13 cellular contexts compared by ENCODE assay signal in the genomic region with DNA sequence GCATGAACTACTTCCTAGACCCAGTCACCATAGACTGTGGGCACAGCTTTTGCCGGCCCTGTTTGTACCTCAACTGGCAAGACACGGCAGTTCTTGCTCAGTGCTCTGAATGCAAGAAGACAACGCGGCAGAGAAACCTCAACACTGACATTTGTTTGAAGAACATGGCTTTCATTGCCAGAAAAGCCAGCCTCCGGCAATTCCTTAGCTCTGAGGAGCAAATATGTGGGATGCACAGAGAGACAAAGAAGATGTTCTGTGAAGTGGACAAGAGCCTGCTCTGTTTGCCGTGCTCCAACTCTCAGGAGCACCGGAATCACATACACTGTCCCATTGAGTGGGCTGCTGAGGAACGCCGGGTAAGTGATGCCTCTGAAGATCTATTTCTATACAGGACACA. TPM values are rescaled to one million over a fixed set of nuclear protein-coding genes. Genes with fewer than 3 reads are reported as not detected.
"Had no signal": no experiment of that assay in that cellular context is flagged by ENCODE, and none has a peak within 500 bp of the region (broad histone marks: within the 10 kb centered on the region; RNA-seq: fewer than 3 reads in every experiment).

No MANE protein-coding gene starts in this region.

RNA-seq across cellular contexts. Expression of a gene that starts 2.4 kb away (rescaled TPM):
- total RNA-seq: activated B cell treated with CpG ODN at 0.5 μM for 24 hours; activated CD4-positive, alpha-beta memory T cell treated with anti-CD3 and anti-CD28 coated beads for 36 hours; activated CD4-positive, alpha-beta memory T cell treated with anti-CD3 and anti-CD28 coated beads, Interleukin-2, amount 10 ng/mL, durations not matched to agents 7 days and 5 days; activated CD4-positive, alpha-beta T cell treated with anti-CD3 and anti-CD28 coated beads for 36 hours; activated CD4-positive, alpha-beta T cell treated with anti-CD3 and anti-CD28 coated beads, Interleukin-2, amount 10 ng/mL, durations not matched to agents 24 days and 14 days; activated CD4-positive, alpha-beta T cell treated with anti-CD3 and anti-CD28 coated beads, Interleukin-2, amount 10 ng/mL, durations not matched to agents 7 days and 5 days; activated CD8-positive, alpha-beta memory T cell treated with anti-CD3 and anti-CD28 coated beads for 36 hours; activated CD8-positive, alpha-beta memory T cell treated with anti-CD3 and anti-CD28 coated beads, Interleukin-2, amount 10 ng/mL, durations not matched to agents 7 days and 5 days; activated CD8-positive, alpha-beta T cell treated with anti-CD3 and anti-CD28 coated beads for 36 hours; activated CD8-positive, alpha-beta T cell treated with anti-CD3 and anti-CD28 coated beads, Interleukin-2, amount 10 ng/mL, durations not matched to agents 7 days and 5 days; T-helper 2 cell treated with Interferon-gamma antibody and Interleukin-4, amounts not matched to agents 100 ng/mL and 5 ng/mL, for 36 hours; WTC11 had no signal

RNA-seq across cellular contexts. Expression of a gene that starts 28.9 kb away (rescaled TPM):
- total RNA-seq: activated B cell treated with CpG ODN at 0.5 μM for 24 hours; activated CD4-positive, alpha-beta memory T cell treated with anti-CD3 and anti-CD28 coated beads for 36 hours; activated CD4-positive, alpha-beta memory T cell treated with anti-CD3 and anti-CD28 coated beads, Interleukin-2, amount 10 ng/mL, durations not matched to agents 7 days and 5 days; activated CD4-positive, alpha-beta T cell treated with anti-CD3 and anti-CD28 coated beads for 36 hours; activated CD4-positive, alpha-beta T cell treated with anti-CD3 and anti-CD28 coated beads, Interleukin-2, amount 10 ng/mL, durations not matched to agents 24 days and 14 days; activated CD4-positive, alpha-beta T cell treated with anti-CD3 and anti-CD28 coated beads, Interleukin-2, amount 10 ng/mL, durations not matched to agents 7 days and 5 days; activated CD8-positive, alpha-beta memory T cell treated with anti-CD3 and anti-CD28 coated beads for 36 hours; activated CD8-positive, alpha-beta memory T cell treated with anti-CD3 and anti-CD28 coated beads, Interleukin-2, amount 10 ng/mL, durations not matched to agents 7 days and 5 days; activated CD8-positive, alpha-beta T cell treated with anti-CD3 and anti-CD28 coated beads for 36 hours; activated CD8-positive, alpha-beta T cell treated with anti-CD3 and anti-CD28 coated beads, Interleukin-2, amount 10 ng/mL, durations not matched to agents 7 days and 5 days; T-helper 17 cell; T-helper 2 cell treated with Interferon-gamma antibody and Interleukin-4, amounts not matched to agents 100 ng/mL and 5 ng/mL, for 36 hours; WTC11 had no signal

RNA-seq across cellular contexts. Expression of a gene that starts 46.9 kb away (rescaled TPM):
- total RNA-seq: activated B cell treated with CpG ODN at 0.5 μM for 24 hours; activated CD4-positive, alpha-beta memory T cell treated with anti-CD3 and anti-CD28 coated beads for 36 hours; activated CD4-positive, alpha-beta memory T cell treated with anti-CD3 and anti-CD28 coated beads, Interleukin-2, amount 10 ng/mL, durations not matched to agents 7 days and 5 days; activated CD4-positive, alpha-beta T cell treated with anti-CD3 and anti-CD28 coated beads for 36 hours; activated CD4-positive, alpha-beta T cell treated with anti-CD3 and anti-CD28 coated beads, Interleukin-2, amount 10 ng/mL, durations not matched to agents 24 days and 14 days; activated CD4-positive, alpha-beta T cell treated with anti-CD3 and anti-CD28 coated beads, Interleukin-2, amount 10 ng/mL, durations not matched to agents 7 days and 5 days; activated CD8-positive, alpha-beta memory T cell treated with anti-CD3 and anti-CD28 coated beads for 36 hours; activated CD8-positive, alpha-beta memory T cell treated with anti-CD3 and anti-CD28 coated beads, Interleukin-2, amount 10 ng/mL, durations not matched to agents 7 days and 5 days; activated CD8-positive, alpha-beta T cell treated with anti-CD3 and anti-CD28 coated beads for 36 hours; activated CD8-positive, alpha-beta T cell treated with anti-CD3 and anti-CD28 coated beads, Interleukin-2, amount 10 ng/mL, durations not matched to agents 7 days and 5 days; T-helper 17 cell; T-helper 2 cell treated with Interferon-gamma antibody and Interleukin-4, amounts not matched to agents 100 ng/mL and 5 ng/mL, for 36 hours; WTC11 had no signal

RNA-seq across cellular contexts. Expression of a gene that starts 50.7 kb away (rescaled TPM):
- total RNA-seq: activated B cell treated with CpG ODN at 0.5 μM for 24 hours; activated CD4-positive, alpha-beta memory T cell treated with anti-CD3 and anti-CD28 coated beads for 36 hours; activated CD4-positive, alpha-beta memory T cell treated with anti-CD3 and anti-CD28 coated beads, Interleukin-2, amount 10 ng/mL, durations not matched to agents 7 days and 5 days; activated CD4-positive, alpha-beta T cell treated with anti-CD3 and anti-CD28 coated beads for 36 hours; activated CD4-positive, alpha-beta T cell treated with anti-CD3 and anti-CD28 coated beads, Interleukin-2, amount 10 ng/mL, durations not matched to agents 24 days and 14 days; activated CD4-positive, alpha-beta T cell treated with anti-CD3 and anti-CD28 coated beads, Interleukin-2, amount 10 ng/mL, durations not matched to agents 7 days and 5 days; activated CD8-positive, alpha-beta memory T cell treated with anti-CD3 and anti-CD28 coated beads for 36 hours; activated CD8-positive, alpha-beta memory T cell treated with anti-CD3 and anti-CD28 coated beads, Interleukin-2, amount 10 ng/mL, durations not matched to agents 7 days and 5 days; activated CD8-positive, alpha-beta T cell treated with anti-CD3 and anti-CD28 coated beads for 36 hours; activated CD8-positive, alpha-beta T cell treated with anti-CD3 and anti-CD28 coated beads, Interleukin-2, amount 10 ng/mL, durations not matched to agents 7 days and 5 days; T-helper 17 cell; T-helper 2 cell treated with Interferon-gamma antibody and Interleukin-4, amounts not matched to agents 100 ng/mL and 5 ng/mL, for 36 hours; WTC11 had no signal

RNA-seq across cellular contexts. Expression of a gene that starts 58.5 kb away (rescaled TPM):
- total RNA-seq: activated B cell treated with CpG ODN at 0.5 μM for 24 hours; activated CD4-positive, alpha-beta memory T cell treated with anti-CD3 and anti-CD28 coated beads for 36 hours; activated CD4-positive, alpha-beta memory T cell treated with anti-CD3 and anti-CD28 coated beads, Interleukin-2, amount 10 ng/mL, durations not matched to agents 7 days and 5 days; activated CD4-positive, alpha-beta T cell treated with anti-CD3 and anti-CD28 coated beads for 36 hours; activated CD4-positive, alpha-beta T cell treated with anti-CD3 and anti-CD28 coated beads, Interleukin-2, amount 10 ng/mL, durations not matched to agents 24 days and 14 days; activated CD4-positive, alpha-beta T cell treated with anti-CD3 and anti-CD28 coated beads, Interleukin-2, amount 10 ng/mL, durations not matched to agents 7 days and 5 days; activated CD8-positive, alpha-beta memory T cell treated with anti-CD3 and anti-CD28 coated beads for 36 hours; activated CD8-positive, alpha-beta memory T cell treated with anti-CD3 and anti-CD28 coated beads, Interleukin-2, amount 10 ng/mL, durations not matched to agents 7 days and 5 days; activated CD8-positive, alpha-beta T cell treated with anti-CD3 and anti-CD28 coated beads for 36 hours; activated CD8-positive, alpha-beta T cell treated with anti-CD3 and anti-CD28 coated beads, Interleukin-2, amount 10 ng/mL, durations not matched to agents 7 days and 5 days; T-helper 17 cell; T-helper 2 cell treated with Interferon-gamma antibody and Interleukin-4, amounts not matched to agents 100 ng/mL and 5 ng/mL, for 36 hours; WTC11 had no signal
